ENCODE assay signal across 26 cellular contexts in genomic region chr17:44343510-44344209, GRCh38. TPM values are rescaled to one million over a fixed set of nuclear protein-coding genes. Genes with fewer than 3 reads are reported as not detected.
DNase-seq lines count a peak whose midpoint lies in the region; ATAC-seq, FAIRE-seq and TF ChIP-seq lines count a peak whose summit lies in the region.
"Had no signal": no experiment of that assay in that cellular context is flagged by ENCODE, and none has a peak within 500 bp of the region (broad histone marks: within the 10 kb centered on the region; RNA-seq: fewer than 3 reads in every experiment).

No MANE protein-coding gene starts in this region.

- peaks cover 20% of the 10 kb centered on the region for H4K20me1 ChIP-seq in astrocyte (ENCODE audit: insufficient read depth, low read length)

- H3K4me1 Mint-ChIP-seq in activated CD4-positive, alpha-beta T cell treated with anti-CD3 and anti-CD28 coated beads for 36 hours, result peaks cover 12% of the 10 kb centered on the region
- H3K4me1 Mint-ChIP-seq in astrocyte (ENCODE audit: low read depth, unreplicated experiment) (peaks cover 2% of the 10 kb centered on the region), natural killer cell (peaks cover 16 to 26% of the 10 kb centered on the region in 2 donors)
- H3K4me1 Mint-ChIP-seq in stimulated activated naive B cell treated with anti-CD40 and anti-IgM and Interleukin-4, amounts not matched to agents 10 μg/mL and 1 μg/mL and 100 μg/mL, for 72 hours, result peaks cover 27 to 48% of the 10 kb centered on the region in 2 donors
- peaks cover 18 to 26% (median 20%) of the 10 kb centered on the region in 3 donors for H3K4me1 Mint-ChIP-seq in CD8-positive, alpha-beta memory T cell

- no peaks in the 10 kb centered on the region for H3K36me3 Mint-ChIP-seq in activated CD4-positive, alpha-beta T cell treated with anti-CD3 and anti-CD28 coated beads for 36 hours (ENCODE audit: low read depth)
- H3K36me3 Mint-ChIP-seq in astrocyte (ENCODE audit: low read depth, unreplicated experiment), result peaks cover 2% of the 10 kb centered on the region
- no peaks in the 10 kb centered on the region for H3K36me3 Mint-ChIP-seq in natural killer cell
- H3K36me3 Mint-ChIP-seq in stimulated activated naive B cell treated with anti-CD40 and anti-IgM and Interleukin-4, amounts not matched to agents 10 μg/mL and 1 μg/mL and 100 μg/mL, for 72 hours, result peaks cover 6 to 11% of the 10 kb centered on the region in 2 donors
- H3K36me3 Mint-ChIP-seq in CD8-positive, alpha-beta memory T cell, result peaks cover 0 to 4% (median 0%) of the 10 kb centered on the region in 3 donors
- H3K36me3 Mint-ChIP-seq: WTC11 had no signal

- POLR2A ChIA-PET in activated CD4-positive, alpha-beta T cell treated with anti-CD3 and anti-CD28 coated beads for 36 hours (lab: Charles Lee), result no interaction called here
- POLR2A ChIA-PET in CD8-positive, alpha-beta memory T cell (lab: Charles Lee), result no interaction called here

- CTCF ChIA-PET in activated CD4-positive, alpha-beta T cell treated with anti-CD3 and anti-CD28 coated beads for 36 hours (lab: Charles Lee), result interaction anchor here (0.5 to 3.2 kb wide), 5 partner anchors 11 to 277 kb away, joined by 3 to 40 read pairs (median 3); no protein-coding TSS in a partner anchor
- CTCF ChIA-PET in CD8-positive, alpha-beta memory T cell (lab: Charles Lee), result interaction anchor here (1.3 to 2.8 kb wide), 2 partner anchors 13 to 133 kb away, joined by 5 to 28 read pairs; no protein-coding TSS in a partner anchor

- no peak overlapping the region for H3K27ac Mint-ChIP-seq in activated CD4-positive, alpha-beta T cell treated with anti-CD3 and anti-CD28 coated beads for 36 hours
- H3K27ac Mint-ChIP-seq in astrocyte (ENCODE audit: unreplicated experiment) (no peak overlapping the region), natural killer cell (no peak overlapping the region)
- peak overlapping the region; percentile 95 for H3K27ac Mint-ChIP-seq in stimulated activated naive B cell treated with anti-CD40 and anti-IgM and Interleukin-4, amounts not matched to agents 10 μg/mL and 1 μg/mL and 100 μg/mL, for 72 hours
- peak overlapping the region in 1 of 8 donors; percentile 83 for H3K27ac Mint-ChIP-seq in CD8-positive, alpha-beta memory T cell
- H3K27ac Mint-ChIP-seq: stimulated activated naive CD8-positive, alpha-beta T cell treated with anti-CD3 and anti-CD28 coated beads, Interleukin-15, Interleukin-2, amounts not matched to agents 100 ng/mL and 50 ng/mL, for 24 hours; WTC11 had no signal

- no peak for DNase-seq in activated CD4-positive, alpha-beta T cell treated with anti-CD3 and anti-CD28 coated beads for 36 hours
- no peak for DNase-seq in activated CD4-positive, alpha-beta T cell treated with anti-CD3 and anti-CD28 coated beads, Interleukin-2, amount 50 U/mL, for 1 hour
- DNase-seq in astrocyte (ENCODE audit: low read depth) (no peak), natural killer cell (no peak)
- no peak for DNase-seq in stimulated activated naive B cell treated with anti-CD40 and anti-IgM and Interleukin-4, amounts not matched to agents 10 μg/mL and 1 μg/mL and 100 μg/mL, for 72 hours
- DNase-seq in CD8-positive, alpha-beta memory T cell, result no peak
- no peak for DNase-seq in stimulated activated CD4-positive, alpha-beta T cell treated with anti-CD3 and anti-CD28 coated beads, Interleukin-4, amount 100 ng/mL, for 1 hour
- DNase-seq: 8988T; activated CD4-positive, alpha-beta T cell treated with anti-CD3 and anti-CD28 coated beads, Interleukin-2, amount 50 U/mL, for 48 hours; activated effector memory CD4-positive, alpha-beta T cell treated with Interleukin-2 at 50 U/mL for 16 hours; adrenal gland; Calu3; H7; left ventricle myocardium inferior; NK-92 treated with Interleukin-12 subunit alpha and Interleukin-12 subunit beta, amount 100 ng/mL, for 24 hours; stimulated activated CD4-positive, alpha-beta T cell treated with anti-CD3 and anti-CD28 coated beads, Interleukin-2, amount 100 ng/mL, for 24 hours; T-helper 9 cell; upper lobe of left lung had no signal

- TF ChIP-seq CTCF in astrocyte (IDR thresholded peaks at IDR 0.05; ENCODE audit: insufficient read depth, low read depth, low read length), result no peak
- TF ChIP-seq CTCF in natural killer cell (IDR thresholded peaks at IDR 0.05), result no peak

- H3K4me2 ChIP-seq in astrocyte (ENCODE audit: low read length), result no peak overlapping the region

- H3K9ac ChIP-seq in astrocyte (ENCODE audit: low read length), result no peak overlapping the region

- no peaks in the 10 kb centered on the region for H3K36me3 ChIP-seq in astrocyte (ENCODE audit: insufficient read depth, low read length)
- H3K36me3 ChIP-seq in CD8-positive, alpha-beta memory T cell (ENCODE audit: insufficient read depth, low read length), result no peaks in the 10 kb centered on the region
- H3K36me3 ChIP-seq: adrenal gland, breast epithelium, left ventricle myocardium inferior had no signal

- no peaks in the 10 kb centered on the region for H3K9me3 ChIP-seq in astrocyte (ENCODE audit: insufficient read depth, low read depth, low read length)
- no peaks in the 10 kb centered on the region for H3K9me3 ChIP-seq in CD8-positive, alpha-beta memory T cell (ENCODE audit: low read length)
- H3K9me3 ChIP-seq: adrenal gland, breast epithelium, heart left ventricle, left ventricle myocardium inferior, upper lobe of left lung had no signal

- no peak for FAIRE-seq in astrocyte (lab: Jason Lieb, UNC)

- H3K27me3 Mint-ChIP-seq in activated CD4-positive, alpha-beta T cell treated with anti-CD3 and anti-CD28 coated beads for 36 hours, result no peaks in the 10 kb centered on the region
- H3K27me3 Mint-ChIP-seq in astrocyte (ENCODE audit: low read depth, unreplicated experiment), result peaks cover 26% of the 10 kb centered on the region
- peaks cover 19 to 25% of the 10 kb centered on the region in 2 donors for H3K27me3 Mint-ChIP-seq in natural killer cell (ENCODE audit: low read depth in 2 of 2)
- H3K27me3 Mint-ChIP-seq in stimulated activated naive B cell treated with anti-CD40 and anti-IgM and Interleukin-4, amounts not matched to agents 10 μg/mL and 1 μg/mL and 100 μg/mL, for 72 hours, result peaks cover under 1 to 19% of the 10 kb centered on the region in 2 donors
- peaks cover 12 to 16% of the 10 kb centered on the region in 2 donors for H3K27me3 Mint-ChIP-seq in CD8-positive, alpha-beta memory T cell
- H3K27me3 Mint-ChIP-seq: stimulated activated naive CD8-positive, alpha-beta T cell treated with anti-CD3 and anti-CD28 coated beads, Interleukin-15, Interleukin-2, amounts not matched to agents 100 ng/mL and 50 ng/mL, for 24 hours had no signal

- H3K27ac ChIP-seq in astrocyte (ENCODE audit: low read depth, low read length), result no peak overlapping the region
- H3K27ac ChIP-seq in CD8-positive, alpha-beta memory T cell (ENCODE audit: low read depth, low read length), result no peak overlapping the region
- H3K27ac ChIP-seq: HL-60, SK-N-MC had no signal

- H3K27me3 ChIP-seq in astrocyte (ENCODE audit: insufficient read depth, low read length), result peaks cover 2% of the 10 kb centered on the region
- H3K27me3 ChIP-seq in CD8-positive, alpha-beta memory T cell (ENCODE audit: insufficient read depth, low read length, poor library complexity, severe bottlenecking), result no peaks in the 10 kb centered on the region
- H3K27me3 ChIP-seq: adrenal gland, breast epithelium, heart left ventricle, upper lobe of left lung had no signal

- H3K9me3 Mint-ChIP-seq in activated CD4-positive, alpha-beta T cell treated with anti-CD3 and anti-CD28 coated beads for 36 hours (ENCODE audit: low read depth), result no peaks in the 10 kb centered on the region
- H3K9me3 Mint-ChIP-seq in astrocyte (ENCODE audit: unreplicated experiment), result no peaks in the 10 kb centered on the region
- H3K9me3 Mint-ChIP-seq in natural killer cell, result no peaks in the 10 kb centered on the region
- H3K9me3 Mint-ChIP-seq in stimulated activated naive B cell treated with anti-CD40 and anti-IgM and Interleukin-4, amounts not matched to agents 10 μg/mL and 1 μg/mL and 100 μg/mL, for 72 hours, result peaks cover 0 to 2% of the 10 kb centered on the region in 2 donors
- H3K9me3 Mint-ChIP-seq in CD8-positive, alpha-beta memory T cell, result no peaks in the 10 kb centered on the region
- H3K9me3 Mint-ChIP-seq: stimulated activated naive CD8-positive, alpha-beta T cell treated with anti-CD3 and anti-CD28 coated beads, Interleukin-15, Interleukin-2, amounts not matched to agents 100 ng/mL and 50 ng/mL, for 24 hours; WTC11 had no signal

- intact Hi-C loops in activated CD4-positive, alpha-beta T cell treated with anti-CD3 and anti-CD28 coated beads for 36 hours (cut with DNase I, micrococcal nuclease), result loop anchor here (2.0 kb wide), 2 partner anchors 133 to 337 kb away; no protein-coding TSS in a partner anchor
- intact Hi-C loops in natural killer cell (cut with micrococcal nuclease), result no loop called here

- no peak for ATAC-seq in activated CD4-positive, alpha-beta T cell treated with anti-CD3 and anti-CD28 coated beads for 36 hours
- ATAC-seq in natural killer cell, result no peak
- no peak for ATAC-seq in stimulated activated naive B cell treated with anti-CD40 and anti-IgM and Interleukin-4, amounts not matched to agents 10 μg/mL and 1 μg/mL and 100 μg/mL, for 72 hours (replicated peaks)
- ATAC-seq in GM18873 (IDR thresholded peaks at IDR 0.05; ENCODE audit: low FRiP score, unreplicated experiment), result no peak
- ATAC-seq: heart left ventricle, WTC11 had no signal

- peak overlapping the region; percentile 87 for H3K4me3 Mint-ChIP-seq in activated CD4-positive, alpha-beta T cell treated with anti-CD3 and anti-CD28 coated beads for 36 hours
- H3K4me3 Mint-ChIP-seq in astrocyte (ENCODE audit: unreplicated experiment), result peak overlapping the region; percentile 40
- H3K4me3 Mint-ChIP-seq in natural killer cell, result peak overlapping the region; percentile 97
- no peak overlapping the region for H3K4me3 Mint-ChIP-seq in stimulated activated naive B cell treated with anti-CD40 and anti-IgM and Interleukin-4, amounts not matched to agents 10 μg/mL and 1 μg/mL and 100 μg/mL, for 72 hours
- peak overlapping the region in 2 of 7 donors; percentile 57 to 63 for H3K4me3 Mint-ChIP-seq in CD8-positive, alpha-beta memory T cell

- H2AFZ ChIP-seq in astrocyte (ENCODE audit: low read depth, low read length), result peak overlapping the region; percentile 41

- H3K4me1 ChIP-seq in astrocyte (ENCODE audit: insufficient read depth, low read length), result no peaks in the 10 kb centered on the region
- H3K4me1 ChIP-seq in CD8-positive, alpha-beta memory T cell (ENCODE audit: insufficient read depth, low read length), result peaks cover 10% of the 10 kb centered on the region
- H3K4me1 ChIP-seq: breast epithelium had no signal

- H3K79me2 ChIP-seq in astrocyte (ENCODE audit: insufficient read depth, low read length), result peaks cover 13% of the 10 kb centered on the region

- no peak overlapping the region for H3K4me3 ChIP-seq in astrocyte (ENCODE audit: insufficient read depth, low read depth, low read length)
- no peak overlapping the region for H3K4me3 ChIP-seq in CD8-positive, alpha-beta memory T cell (ENCODE audit: low read length)
- H3K4me3 ChIP-seq: SK-N-MC had no signal

RNA-seq across cellular contexts. Expression of gene GRN, which starts 1.4 kb away (rescaled TPM):
- 10 to 100 TPM; 35.4 to 68.0 TPM for total RNA-seq in activated CD4-positive, alpha-beta T cell treated with anti-CD3 and anti-CD28 coated beads for 36 hours
- total RNA-seq in astrocyte (327 and 338 TPM in 2 replicates), natural killer cell (10 to 100 TPM; 42.4 to 69.8 (median 55.6) TPM)
- total RNA-seq in CD8-positive, alpha-beta memory T cell, result 10 to 100 TPM; 48.7 to 50.3 TPM
- polyA plus RNA-seq in CD8-positive, alpha-beta memory T cell, result 56.4 TPM

RNA-seq across cellular contexts. Expression of gene SLC25A39, which starts 19.0 kb away (rescaled TPM):
- total RNA-seq in activated CD4-positive, alpha-beta T cell treated with anti-CD3 and anti-CD28 coated beads for 36 hours, result 100 to 1,000 TPM; 127 to 129 TPM
- total RNA-seq in astrocyte (80.6 and 80.9 TPM in 2 replicates), natural killer cell (100 to 1,000 TPM in 1 of 3 donors, 10 to 100 TPM in 2; 82.4 to 105 (median 97.9) TPM)
- 100 to 1,000 TPM; 159 to 174 TPM for total RNA-seq in CD8-positive, alpha-beta memory T cell
- 133 TPM for polyA plus RNA-seq in CD8-positive, alpha-beta memory T cell

RNA-seq across cellular contexts. Expression of gene FAM171A2, which starts 20.0 kb away (rescaled TPM):
- under 1 TPM; 0.18 to 0.32 TPM for total RNA-seq in activated CD4-positive, alpha-beta T cell treated with anti-CD3 and anti-CD28 coated beads for 36 hours
- total RNA-seq in astrocyte, result 18.2 and 22.8 TPM in 2 replicates
- total RNA-seq in natural killer cell, result under 1 TPM; 0.20 to 0.43 (median 0.24) TPM
- under 1 TPM; 0.33 to 0.35 TPM for total RNA-seq in CD8-positive, alpha-beta memory T cell
- polyA plus RNA-seq in CD8-positive, alpha-beta memory T cell, result 0.28 TPM

RNA-seq across cellular contexts. Expression of gene RUNDC3A, which starts 35.3 kb away (rescaled TPM):
- under 1 TPM in 1 of 2 experiments, not detected in 1; 0.11 TPM for total RNA-seq in activated CD4-positive, alpha-beta T cell treated with anti-CD3 and anti-CD28 coated beads for 36 hours
- total RNA-seq in astrocyte (2.0 and 3.4 TPM in 2 replicates), natural killer cell (under 1 TPM in 2 of 3 donors, not detected in 1; 0.31 to 0.48 TPM)
- not detected for total RNA-seq in CD8-positive, alpha-beta memory T cell
- polyA plus RNA-seq in CD8-positive, alpha-beta memory T cell, result not detected
- total RNA-seq: NCI-H460 had no signal

RNA-seq across cellular contexts. Expression of gene ITGA2B, which starts 45.8 kb away (rescaled TPM):
- total RNA-seq in activated CD4-positive, alpha-beta T cell treated with anti-CD3 and anti-CD28 coated beads for 36 hours, result 1 to 10 TPM; 1.6 to 1.7 TPM
- total RNA-seq in astrocyte, result 0.31 and 0.68 TPM in 2 replicates
- 10 to 100 TPM in 2 of 3 donors, 1 to 10 TPM in 1; 8.8 to 32.9 (median 32.6) TPM for total RNA-seq in natural killer cell
- under 1 TPM in 1 of 2 experiments, not detected in 1; 0.31 TPM for total RNA-seq in CD8-positive, alpha-beta memory T cell
- 0.12 TPM for polyA plus RNA-seq in CD8-positive, alpha-beta memory T cell

Comparison
In these comparisons a context has a peak if more than half of its experiments do, and no peak if none do; other contexts are left out.
1. H3K4me3 Mint-ChIP-seq: peak in activated CD4-positive, alpha-beta T cell treated with anti-CD3 and anti-CD28 coated beads for 36 hours (single experiment), astrocyte (single experiment) and natural killer cell (single experiment); none in stimulated activated naive B cell treated with anti-CD40 and anti-IgM and Interleukin-4, amounts not matched to agents 10 μg/mL and 1 μg/mL and 100 μg/mL, for 72 hours (0 of 2).
2. RNA of gene FAM171A2, which starts 20.0 kb away (total RNA-seq): 18.2 to 22.8 TPM in astrocyte; 0.33 to 0.35 TPM in CD8-positive, alpha-beta memory T cell, 0.18 to 0.32 TPM in activated CD4-positive, alpha-beta T cell treated with anti-CD3 and anti-CD28 coated beads for 36 hours and 0.20 to 0.43 TPM in natural killer cell; every median in the first group is over 10 times any median in the second.